Comparison of ENCODE assay signal across 24 cellular contexts in the genomic region with DNA sequence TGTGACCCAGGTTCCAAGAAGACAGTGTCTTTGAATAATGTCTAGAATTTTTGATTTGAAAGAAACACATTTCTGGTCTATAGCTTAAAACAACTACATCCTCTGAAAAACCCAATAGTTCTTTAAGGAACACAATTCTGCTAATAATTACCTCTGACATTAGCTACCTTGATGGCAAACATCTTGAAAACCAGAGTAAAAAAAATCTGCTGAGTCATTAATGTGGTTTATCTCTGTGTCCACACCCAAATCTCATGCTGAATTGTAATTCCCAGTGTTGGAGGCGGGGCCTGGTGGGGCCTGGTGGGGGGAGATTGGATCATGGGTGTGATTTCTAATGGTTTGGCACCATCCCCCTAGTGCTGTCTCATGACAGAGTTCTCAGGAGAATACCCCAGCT.
DNase-seq lines count a peak whose midpoint lies in the region; ATAC-seq, FAIRE-seq and TF ChIP-seq lines count a peak whose summit lies in the region.
"Had no signal": no experiment of that assay in that cellular context is flagged by ENCODE, and none has a peak within 500 bp of the region (broad histone marks: within the 10 kb centered on the region; RNA-seq: fewer than 3 reads in every experiment).

No MANE protein-coding gene starts in this region.

- H3K4me2 ChIP-seq in HepG2 (ENCODE audit: low read depth, low read length), result no peak overlapping the region
- H3K4me2 ChIP-seq in PC-3 (ENCODE audit: low read length), result no peak overlapping the region
- H3K4me2 ChIP-seq in K562 (ENCODE audit: insufficient read depth, low read length), result no peak overlapping the region
- H3K4me2 ChIP-seq: BLaER1 treated with 17β-estradiol and CSF1 and Interleukin-3, amounts not matched to agents 10 nM and 100 nM; GM23338 had no signal

- WGBS in HepG2 (ENCODE audit: low lambda C conversion rate), result 9% methylated on average over 1 of the region's 1 CpG
- WGBS in right lobe of liver (ENCODE audit: insufficient coverage, low coverage, low lambda C conversion rate, missing lambda C conversion rate), result 42% methylated on average over 1 of the region's 1 CpG
- WGBS in K562 (ENCODE audit: insufficient coverage, low coverage, missing lambda C conversion rate), result 0% methylated on average over 1 of the region's 1 CpG

- ATAC-seq in HepG2, result no peak
- ATAC-seq in right lobe of liver, result no peak
- no peak for ATAC-seq in PC-3
- ATAC-seq in K562, result no peak
- ATAC-seq: GM12878, GM23338 had no signal

- no peaks in the 10 kb centered on the region for H4K20me1 ChIP-seq in HepG2 (ENCODE audit: insufficient read depth, low read length)
- no peaks in the 10 kb centered on the region for H4K20me1 ChIP-seq in PC-3 (ENCODE audit: low read length)
- no peaks in the 10 kb centered on the region for H4K20me1 ChIP-seq in K562 (replicated peaks; ENCODE audit: control insufficient read depth, insufficient read depth, low read length)
- H4K20me1 ChIP-seq: BLaER1 treated with 17β-estradiol and CSF1 and Interleukin-3, amounts not matched to agents 10 nM and 100 nM had no signal

- DNase-seq in HepG2 (ENCODE audit: low spot score) (no peak), right lobe of liver (no peak), PC-3 (peak; percentile 4), K562 (ENCODE audit: extremely low read depth in 1 of 4, low spot score in 3 of 4) (no peak), HPDE6-E6E7 (ENCODE audit: extremely low spot score) (no peak), H4 (ENCODE audit: low spot score) (no peak), NCI-H146 (lab: John Stamatoyannopoulos, UW) (no peak)
- DNase-seq: ACHN; AML-193; BE2C; CD4-positive, alpha-beta T cell; CD8-positive, alpha-beta memory T cell; DMS79; EL; GDM1; HFFc6 had no signal

- no peak for TF ChIP-seq POLR2A in HepG2 (IDR thresholded peaks at IDR 0.05; ENCODE audit: insufficient read depth in 1 of 2, low read depth in 2 of 2, low read length in 2 of 2)
- TF ChIP-seq POLR2A in right lobe of liver (IDR thresholded peaks at IDR 0.05), result no peak
- TF ChIP-seq POLR2A in K562 (conservative IDR thresholded peaks at IDR 0.05), result no peak

- H3K9me2 ChIP-seq in PC-3 (replicated peaks; ENCODE audit: low read length), result no peaks in the 10 kb centered on the region

- H3K4me3 ChIP-seq in HepG2 (replicated peaks in 1 of 3; ENCODE audit: insufficient read depth in 1 of 3, low read depth in 2 of 3, low read length in 3 of 3), result no peak overlapping the region
- H3K4me3 ChIP-seq in right lobe of liver, result no peak overlapping the region
- H3K4me3 ChIP-seq in PC-3 (ENCODE audit: low read length), result no peak overlapping the region
- no peak overlapping the region for H3K4me3 ChIP-seq in K562
- H3K4me3 ChIP-seq: BLaER1 treated with 17β-estradiol and CSF1 and Interleukin-3, amounts not matched to agents 10 nM and 100 nM; GM12878; GM23338; HAP-1 had no signal

- no peaks in the 10 kb centered on the region for H3K9me1 ChIP-seq in K562 (ENCODE audit: control insufficient read depth, insufficient read depth, low read length)

- no peak overlapping the region for H3K27ac ChIP-seq in HepG2 (ENCODE audit: extremely low read length, insufficient read depth, low read length)
- H3K27ac ChIP-seq in right lobe of liver, result no peak overlapping the region
- no peak overlapping the region for H3K27ac ChIP-seq in PC-3 (ENCODE audit: low read length)
- H3K27ac ChIP-seq in K562 (ENCODE audit: extremely low read depth, low read depth, low read length), result no peak overlapping the region
- H3K27ac ChIP-seq: 22Rv1; BLaER1 treated with 17β-estradiol and CSF1 and Interleukin-3, amounts not matched to agents 10 nM and 100 nM had no signal

- no peaks in the 10 kb centered on the region for H3K4me1 ChIP-seq in HepG2 (ENCODE audit: insufficient read depth, low read length)
- H3K4me1 ChIP-seq in right lobe of liver, result no peaks in the 10 kb centered on the region
- H3K4me1 ChIP-seq in PC-3 (ENCODE audit: insufficient read depth, low read length), result no peaks in the 10 kb centered on the region
- H3K4me1 ChIP-seq in K562 (replicated peaks in 1 of 2; ENCODE audit: control insufficient read depth in 2 of 2, insufficient read depth in 2 of 2, low read length in 2 of 2), result no peaks in the 10 kb centered on the region
- H3K4me1 ChIP-seq: BE2C; BLaER1 treated with 17β-estradiol and CSF1 and Interleukin-3, amounts not matched to agents 10 nM and 100 nM; HAP-1 had no signal

- CTCF ChIA-PET in HepG2 (lab: Yijun Ruan, JAX; ENCODE audit: low intra/inter-chr PET ratio, low total read pairs), result no interaction called here
- CTCF ChIA-PET in PC-3 (lab: Charles Lee), result no interaction called here
- CTCF ChIA-PET in K562 (lab: Yijun Ruan, JAX; ENCODE audit: low intra/inter-chr PET ratio), result no interaction called here

- BruUV-seq in HepG2 (replicated peaks; lab: Mats Ljungman, UMichigan) (no TSS peak), PC-3 (replicated peaks; lab: Mats Ljungman, UMichigan) (no TSS peak), K562 (replicated peaks; lab: Mats Ljungman, UMichigan) (no TSS peak)

- H3K9ac ChIP-seq in HepG2 (ENCODE audit: insufficient read depth, low read depth, low read length) (no peak overlapping the region), PC-3 (ENCODE audit: low read length) (no peak overlapping the region), K562 (ENCODE audit: insufficient read depth in 1 of 2, low read depth in 2 of 2, low read length in 2 of 2) (no peak overlapping the region)
- H3K9ac ChIP-seq: BLaER1 treated with 17β-estradiol and CSF1 and Interleukin-3, amounts not matched to agents 10 nM and 100 nM had no signal

- TF ChIP-seq CTCF in HepG2 (CRISPR knock-in tag; IDR thresholded peaks at IDR 0.05), result no peak
- no peak for TF ChIP-seq CTCF in right lobe of liver (IDR thresholded peaks at IDR 0.05)
- TF ChIP-seq CTCF in PC-3 (conservative IDR thresholded peaks at IDR 0.05; ENCODE audit: low read depth, low read length), result no peak
- TF ChIP-seq CTCF in K562 (IDR thresholded peaks at IDR 0.05 in 2 of 3, conservative IDR thresholded peaks at IDR 0.05 in 1 of 3; ENCODE audit: insufficient read depth in 2 of 3, low read depth in 1 of 3, low read length in 3 of 3), result no peak

- POLR2A ChIA-PET in HepG2 (lab: Yijun Ruan, JAX) (no interaction called here), PC-3 (lab: Charles Lee; ENCODE audit: unreplicated experiment) (no interaction called here), K562 (lab: Yijun Ruan, JAX) (no interaction called here)

- peaks cover 62% of the 10 kb centered on the region for H3K9me3 ChIP-seq in HepG2 (ENCODE audit: low read length)
- H3K9me3 ChIP-seq in right lobe of liver, result no peaks in the 10 kb centered on the region
- no peaks in the 10 kb centered on the region for H3K9me3 ChIP-seq in PC-3 (ENCODE audit: low read length)
- no peaks in the 10 kb centered on the region for H3K9me3 ChIP-seq in K562 (replicated peaks; ENCODE audit: control insufficient read depth, insufficient read depth, low read depth, low read length)
- H3K9me3 ChIP-seq: BE2C, HAP-1 had no signal

- H3K27me3 ChIP-seq in HepG2 (ENCODE audit: control insufficient read depth in 1 of 2, insufficient read depth in 2 of 2, low read length in 2 of 2), result no peaks in the 10 kb centered on the region
- H3K27me3 ChIP-seq in right lobe of liver, result no peaks in the 10 kb centered on the region
- no peaks in the 10 kb centered on the region for H3K27me3 ChIP-seq in PC-3 (ENCODE audit: low read length)
- H3K27me3 ChIP-seq in K562 (ENCODE audit: control insufficient read depth in 2 of 2, insufficient read depth in 2 of 2, low read length in 2 of 2), result no peaks in the 10 kb centered on the region
- H3K27me3 ChIP-seq: BE2C; BLaER1 treated with 17β-estradiol and CSF1 and Interleukin-3, amounts not matched to agents 10 nM and 100 nM had no signal

- no peaks in the 10 kb centered on the region for H3K79me2 ChIP-seq in HepG2 (ENCODE audit: insufficient read depth, low read length)
- H3K79me2 ChIP-seq in PC-3 (ENCODE audit: low read length), result no peaks in the 10 kb centered on the region
- H3K79me2 ChIP-seq in K562 (ENCODE audit: control insufficient read depth, insufficient read depth, low read length), result no peaks in the 10 kb centered on the region

- no peak for FAIRE-seq in HepG2 (lab: Jason Lieb, UNC)
- FAIRE-seq in K562 (lab: Jason Lieb, UNC), result no peak
- FAIRE-seq: A204.1, GM12878, GM18507, H54 had no signal

- no peak for TF ChIP-seq RAD21 in HepG2 (CRISPR knock-in tag; IDR thresholded peaks at IDR 0.05)
- TF ChIP-seq RAD21 in K562 (CRISPR knock-in tag; conservative IDR thresholded peaks at IDR 0.05 in 1 of 2, IDR thresholded peaks at IDR 0.05 in 1 of 2), result no peak

- H2AFZ ChIP-seq in HepG2 (ENCODE audit: low read length), result no peak overlapping the region
- no peak overlapping the region for H2AFZ ChIP-seq in PC-3 (ENCODE audit: low read length)
- H2AFZ ChIP-seq in K562 (ENCODE audit: low read depth, low read length), result no peak overlapping the region
- H2AFZ ChIP-seq: GM23338 had no signal

- H3K36me3 ChIP-seq in HepG2 (replicated peaks in 1 of 2; ENCODE audit: control insufficient read depth in 1 of 2, insufficient read depth in 2 of 2, low read length in 2 of 2) (no peaks in the 10 kb centered on the region), right lobe of liver (no peaks in the 10 kb centered on the region), PC-3 (ENCODE audit: low read depth, low read length) (no peaks in the 10 kb centered on the region), K562 (ENCODE audit: control insufficient read depth, insufficient read depth, low read length) (no peaks in the 10 kb centered on the region)
- H3K36me3 ChIP-seq: BE2C; BLaER1 treated with 17β-estradiol and CSF1 and Interleukin-3, amounts not matched to agents 10 nM and 100 nM; HAP-1 had no signal

- intact Hi-C loops in HepG2 (cut with micrococcal nuclease; ENCODE audit: unreplicated experiment), result no loop called here
- intact Hi-C loops in right lobe of liver (cut with DNase I), result no loop called here
- intact Hi-C loops in PC-3 (cut with micrococcal nuclease), result no loop called here
- intact Hi-C loops in K562 (cut with micrococcal nuclease), result no loop called here

- in situ Hi-C loops in HepG2 (cut with HindIII; ENCODE audit: extremely low pct_ligation_motif_present, low pct_unique_long_range_greater_than_20kb) (no loop called here), K562 (cut with MboI) (no loop called here)

- TF ChIP-seq EP300 in HepG2 (IDR thresholded peaks at IDR 0.05; ENCODE audit: low read depth in 2 of 2, low read length in 2 of 2) (no peak), HepG2 (CRISPR knock-in tag; IDR thresholded peaks at IDR 0.05; ENCODE audit: borderline replicate concordance) (no peak), K562 (IDR thresholded peaks at IDR 0.05; ENCODE audit: low read length) (no peak)

- H3F3A ChIP-seq in PC-3 (ENCODE audit: low read length, unreplicated experiment), result no peaks in the 10 kb centered on the region

TF ChIP-seq in HepG2, 621 proteins besides CTCF, POLR2A, EP300 and RAD21 (continues in another document):
- no peak for TF ChIP-seq YEATS4 (CRISPR knock-in tag; IDR thresholded peaks at IDR 0.05; ENCODE audit: borderline replicate concordance)
- TF ChIP-seq NFE2L2 (IDR thresholded peaks at IDR 0.05; ENCODE audit: low read length), result 0 out of 2 replicates have a peak, but pooled peaks have one; percentile 17

TF ChIP-seq in K562, 482 proteins besides CTCF, POLR2A, EP300 and RAD21:
- TF ChIP-seq MAFG (tag; conservative IDR thresholded peaks at IDR 0.05), result 0 out of 2 replicates have a peak, but pooled peaks have one; percentile 14
- TF ChIP-seq ELF2 (CRISPR knock-in tag; IDR thresholded peaks at IDR 0.05), result no peak
TF ChIP-seq in K562: peak in this region for 1.
